ENCODE assay signal across 10 cellular contexts in genomic region chr13:110546933-110547332, GRCh38. TPM values are rescaled to one million over a fixed set of nuclear protein-coding genes. Genes with fewer than 3 reads are reported as not detected.
DNase-seq lines count a peak whose midpoint lies in the region; ATAC-seq, FAIRE-seq and TF ChIP-seq lines count a peak whose summit lies in the region.
"Had no signal": no experiment of that assay in that cellular context is flagged by ENCODE, and none has a peak within 500 bp of the region (broad histone marks: within the 10 kb centered on the region; RNA-seq: fewer than 3 reads in every experiment).

No MANE protein-coding gene starts in this region.

- RAD21 ChIA-PET in HCT116 (lab: Charles Lee; ENCODE audit: low non-redundant PET in 1 of 2, low total read pairs in 2 of 2, uncharacterized antibody in 2 of 2, unreplicated experiment in 2 of 2) = no interaction called here

- no peak for FAIRE-seq in small intestine (lab: Jason Lieb, UNC)

- H3K27ac ChIP-seq in HCT116 (ENCODE audit: low read depth, low read length) (peak overlapping the region; percentile 30; the same call in 1 of the 2 replicates), ascending aorta (no peak overlapping the region), small intestine (ENCODE audit: low read depth in 1 of 2, low read length in 1 of 2) (peak overlapping the region; percentile 18 to 55)

- peak overlapping the region; percentile 81 for H3K4me2 ChIP-seq in HCT116 (ENCODE audit: low read length)

- WGBS in small intestine, 3 donors = 28 to 60% (median 33%) methylated on average over 15 of the region's 15 CpGs

- peak overlapping the region; percentile 32; the same call in 1 of the 2 replicates for H3K9ac ChIP-seq in HCT116 (ENCODE audit: low read length)

- CTCF ChIA-PET in HCT116 (lab: Charles Lee) = interaction anchor here (1.1 to 1.3 kb wide), 2 partner anchors 15 to 91 kb away, joined by 5 to 6 read pairs; partner anchors contain the start of gene RAB20

- H3K4me1 ChIP-seq in HCT116 (ENCODE audit: control insufficient read depth in 1 of 2, insufficient read depth in 2 of 2, low read length in 2 of 2) (peaks cover 18 to 21% of the 10 kb centered on the region in 2 experiments), ascending aorta (peaks cover 0 to 8% of the 10 kb centered on the region in 2 donors), small intestine (ENCODE audit: control insufficient read depth in 2 of 2, insufficient read depth in 1 of 2, low read depth in 1 of 2, low read length in 1 of 2) (peaks cover 0 to 4% of the 10 kb centered on the region in 2 donors)

- intact Hi-C loops in HCT116 (cut with micrococcal nuclease) (no loop called here), ascending aorta (cut with DNase I) (no loop called here), left ventricle myocardium superior (cut with micrococcal nuclease) (no loop called here)

- TF ChIP-seq POLR2A in HCT116 (IDR thresholded peaks at IDR 0.05; ENCODE audit: borderline replicate concordance, extremely low read depth, insufficient read depth, insufficient read length) = no peak

- H3K36me3 ChIP-seq in HCT116 (ENCODE audit: control insufficient read depth in 1 of 2, insufficient read depth in 2 of 2, low read length in 2 of 2) = no peaks in the 10 kb centered on the region
- H3K36me3 ChIP-seq in ascending aorta = no peaks in the 10 kb centered on the region
- H3K36me3 ChIP-seq in small intestine (ENCODE audit: control insufficient read depth in 2 of 2, insufficient read depth in 2 of 2, low read length in 2 of 2) = no peaks in the 10 kb centered on the region

- peaks cover 5% of the 10 kb centered on the region; the same call in 1 of the 2 replicates for H4K20me1 ChIP-seq in HCT116 (ENCODE audit: insufficient read depth)

- H3K79me2 ChIP-seq in HCT116 (ENCODE audit: insufficient read depth, low read length) = peaks cover 18% of the 10 kb centered on the region; the same call in 1 of the 2 replicates

- POLR2A ChIA-PET in HCT116 (lab: Charles Lee) = interaction anchor here (0.7 to 1.3 kb wide), 2 partner anchors 15 to 165 kb away, joined by 3 to 4 read pairs; partner anchors contain the start of gene RAB20

- ATAC-seq in HCT116 (peak; percentile 97), left ventricle myocardium superior (peak; percentile 81)

- TF ChIP-seq CTCF in HCT116 (IDR thresholded peaks at IDR 0.05 in 2 of 3, conservative IDR thresholded peaks at IDR 0.05 in 1 of 3; ENCODE audit: borderline replicate concordance in 1 of 3, insufficient read depth in 1 of 3, low read depth in 2 of 3, low read length in 2 of 3) (no peak), ascending aorta (IDR thresholded peaks at IDR 0.05) (no peak)

- DNase-seq in HCT116 (ENCODE audit: low read depth, low spot score) (peak; percentile 84), ascending aorta (ENCODE audit: low spot score in 2 of 2) (peak; percentile 42 to 86), left ventricle myocardium superior (peak; percentile 83), small intestine (peak; percentile 96), NAMALWA (ENCODE audit: low spot score) (no peak), retina (no peak), SW 1271 (lab: John Stamatoyannopoulos, UW) (no peak)
- DNase-seq in activated CD4-positive, alpha-beta T cell treated with anti-CD3 and anti-CD28 coated beads, Interleukin-2, amount 50 U/mL, for 1 hour = no peak
- DNase-seq: activated CD4-positive, alpha-beta T cell treated with anti-CD3 and anti-CD28 coated beads, Interleukin-2, amount 50 U/mL, for 48 hours; stimulated activated CD4-positive, alpha-beta T cell treated with anti-CD3 and anti-CD28 coated beads, Interleukin-4, amount 100 ng/mL, for 1 hour had no signal

- no peak overlapping the region for H2AFZ ChIP-seq in HCT116 (ENCODE audit: low read depth, low read length, poor library complexity, severe bottlenecking)

- no TSS peak for BruUV-seq in HCT116 (replicated peaks; lab: Mats Ljungman, UMichigan)

- no peaks in the 10 kb centered on the region for H3K27me3 ChIP-seq in HCT116 (ENCODE audit: insufficient read depth, low read length)
- H3K27me3 ChIP-seq in ascending aorta = no peaks in the 10 kb centered on the region
- no peaks in the 10 kb centered on the region for H3K27me3 ChIP-seq in small intestine (ENCODE audit: control insufficient read depth in 2 of 2, insufficient read depth in 2 of 2, low read length in 2 of 2)

- no peak; the same call in 1 of the 2 replicates for TF ChIP-seq RAD21 in HCT116 (IDR thresholded peaks at IDR 0.05; ENCODE audit: low read depth)

- H3K9me2 ChIP-seq in HCT116 (ENCODE audit: insufficient read depth) = no peaks in the 10 kb centered on the region

- peaks cover 0 to 7% of the 10 kb centered on the region in 2 experiments; a peak in 1 of 4 replicates for H3K9me3 ChIP-seq in HCT116 (ENCODE audit: control insufficient read depth in 1 of 2, insufficient read depth in 1 of 2, low read depth in 1 of 2, low read length in 2 of 2)
- no peaks in the 10 kb centered on the region for H3K9me3 ChIP-seq in ascending aorta
- H3K9me3 ChIP-seq in small intestine (ENCODE audit: control insufficient read depth, low read depth) = no peaks in the 10 kb centered on the region

- H3K4me3 ChIP-seq in HCT116 (replicated peaks in 1 of 2; ENCODE audit: low read depth in 1 of 2, low read length in 2 of 2) = peak overlapping the region in 1 of 2 experiments; percentile 33; a peak in 2 of 4 replicates
- no peak overlapping the region for H3K4me3 ChIP-seq in ascending aorta
- no peak overlapping the region for H3K4me3 ChIP-seq in small intestine (ENCODE audit: low read depth in 1 of 2, low read length in 2 of 2)

TF ChIP-seq in HCT116, 20 proteins besides CTCF, POLR2A, EP300 and RAD21 (continues in another document):
- TF ChIP-seq SIN3A (IDR thresholded peaks at IDR 0.05; ENCODE audit: low read depth) (peak; percentile 80), TCF7L2 (IDR thresholded peaks at IDR 0.05; ENCODE audit: borderline replicate concordance, extremely low read depth, insufficient read depth, insufficient read length) (peak; percentile 84), SRF (IDR thresholded peaks at IDR 0.05; ENCODE audit: low read depth) (no peak), JUND (IDR thresholded peaks at IDR 0.05) (peak; percentile 85), SP1 (IDR thresholded peaks at IDR 0.05; ENCODE audit: low read depth) (peak; percentile 73), POLR2AphosphoS5 (IDR thresholded peaks at IDR 0.05; ENCODE audit: low read depth, low read length) (peak; percentile 48; the same call in 1 of the 2 replicates), CEBPB (IDR thresholded peaks at IDR 0.05; ENCODE audit: low read depth) (peak; percentile 69), EGR1 (IDR thresholded peaks at IDR 0.05; ENCODE audit: low read depth) (no peak), EZH2phosphoT487 (IDR thresholded peaks at IDR 0.05; ENCODE audit: borderline replicate concordance) (no peak), FOSL1 (IDR thresholded peaks at IDR 0.05; ENCODE audit: low read depth) (peak; percentile 88), MAX (IDR thresholded peaks at IDR 0.05) (peak; percentile 68), CBX3 (IDR thresholded peaks at IDR 0.05; ENCODE audit: low read depth) (peak; percentile 95)
- TF ChIP-seq, protein P1, sequence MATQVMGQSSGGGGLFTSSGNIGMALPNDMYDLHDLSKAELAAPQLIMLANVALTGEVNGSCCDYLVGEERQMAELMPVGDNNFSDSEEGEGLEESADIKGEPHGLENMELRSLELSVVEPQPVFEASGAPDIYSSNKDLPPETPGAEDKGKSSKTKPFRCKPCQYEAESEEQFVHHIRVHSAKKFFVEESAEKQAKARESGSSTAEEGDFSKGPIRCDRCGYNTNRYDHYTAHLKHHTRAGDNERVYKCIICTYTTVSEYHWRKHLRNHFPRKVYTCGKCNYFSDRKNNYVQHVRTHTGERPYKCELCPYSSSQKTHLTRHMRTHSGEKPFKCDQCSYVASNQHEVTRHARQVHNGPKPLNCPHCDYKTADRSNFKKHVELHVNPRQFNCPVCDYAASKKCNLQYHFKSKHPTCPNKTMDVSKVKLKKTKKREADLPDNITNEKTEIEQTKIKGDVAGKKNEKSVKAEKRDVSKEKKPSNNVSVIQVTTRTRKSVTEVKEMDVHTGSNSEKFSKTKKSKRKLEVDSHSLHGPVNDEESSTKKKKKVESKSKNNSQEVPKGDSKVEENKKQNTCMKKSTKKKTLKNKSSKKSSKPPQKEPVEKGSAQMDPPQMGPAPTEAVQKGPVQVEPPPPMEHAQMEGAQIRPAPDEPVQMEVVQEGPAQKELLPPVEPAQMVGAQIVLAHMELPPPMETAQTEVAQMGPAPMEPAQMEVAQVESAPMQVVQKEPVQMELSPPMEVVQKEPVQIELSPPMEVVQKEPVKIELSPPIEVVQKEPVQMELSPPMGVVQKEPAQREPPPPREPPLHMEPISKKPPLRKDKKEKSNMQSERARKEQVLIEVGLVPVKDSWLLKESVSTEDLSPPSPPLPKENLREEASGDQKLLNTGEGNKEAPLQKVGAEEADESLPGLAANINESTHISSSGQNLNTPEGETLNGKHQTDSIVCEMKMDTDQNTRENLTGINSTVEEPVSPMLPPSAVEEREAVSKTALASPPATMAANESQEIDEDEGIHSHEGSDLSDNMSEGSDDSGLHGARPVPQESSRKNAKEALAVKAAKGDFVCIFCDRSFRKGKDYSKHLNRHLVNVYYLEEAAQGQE (IDR thresholded peaks at IDR 0.05; ENCODE audit: low read depth) = no peak
- TF ChIP-seq, protein P2, sequence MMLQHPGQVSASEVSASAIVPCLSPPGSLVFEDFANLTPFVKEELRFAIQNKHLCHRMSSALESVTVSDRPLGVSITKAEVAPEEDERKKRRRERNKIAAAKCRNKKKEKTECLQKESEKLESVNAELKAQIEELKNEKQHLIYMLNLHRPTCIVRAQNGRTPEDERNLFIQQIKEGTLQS (IDR thresholded peaks at IDR 0.05) = no peak

RNA-seq across cellular contexts. Expression of gene RAB20, which starts 14.6 kb away (rescaled TPM):
- 10.6 TPM for total RNA-seq in HCT116 (2021; ENCODE audit: unreplicated experiment)
- 15.6 and 19.2 TPM in 2 replicates for polyA plus RNA-seq in HCT116 (2012)
- 17.7 TPM for total RNA-seq in ascending aorta
- 10.3 TPM for total RNA-seq in left ventricle myocardium superior
- 10 to 100 TPM; 39.1 to 63.0 (median 56.4) TPM for polyA plus RNA-seq in small intestine

Comparison
In these comparisons a context has a peak if more than half of its experiments do, and no peak if none do; other contexts are left out.
1. DNase-seq: peak in HCT116 (single experiment), ascending aorta (2 of 2), left ventricle myocardium superior (single experiment) and small intestine (single experiment); none in NAMALWA (single experiment), retina (single experiment), SW 1271 (0 of 2) and activated CD4-positive, alpha-beta T cell treated with anti-CD3 and anti-CD28 coated beads, Interleukin-2, amount 50 U/mL, for 1 hour (single experiment).
2. H3K27ac ChIP-seq: peak in HCT116 (single experiment) and small intestine (2 of 2); none in ascending aorta (0 of 2).